In genomic region chr12:49705479-49706267, GRCh38 we compare ENCODE assay signal across 8 cellular contexts. TPM values are rescaled to one million over a fixed set of nuclear protein-coding genes. Genes with fewer than 3 reads are reported as not detected.
DNase-seq lines count a peak whose midpoint lies in the region; ATAC-seq and TF ChIP-seq lines count a peak whose summit lies in the region.

No MANE protein-coding gene starts in this region.

- H3K4me2 ChIP-seq in DND-41 (ENCODE audit: insufficient read depth, low read length), result peak overlapping the region; percentile 79

- intact Hi-C loops in left ventricle myocardium superior (cut with micrococcal nuclease) (loop anchor here (5.0 kb wide), 1 partner anchor 63 kb away; no protein-coding TSS in a partner anchor), psoas muscle (cut with DNase I) (loop anchor here in 1 of 2 donors (5.0 kb wide), 1 partner anchor 33 kb away; no protein-coding TSS in a partner anchor)

- WGBS in HUES64, result 38% methylated on average over 13 of the region's 13 CpGs
- WGBS in psoas muscle, 3 donors, result 20 to 30% (median 25%) methylated on average over 13 of the region's 13 CpGs

- peaks cover 5% of the 10 kb centered on the region for H3K27me3 ChIP-seq in DND-41 (ENCODE audit: insufficient read depth, low read length, poor library complexity)
- H3K27me3 ChIP-seq in HUES64 (ENCODE audit: insufficient read depth, low read length), result peaks cover 24% of the 10 kb centered on the region
- peaks cover 0 to 46% (median 3%) of the 10 kb centered on the region in 3 donors for H3K27me3 ChIP-seq in psoas muscle (ENCODE audit: insufficient read depth in 3 of 3, low read length in 2 of 3)

- no peaks in the 10 kb centered on the region for H3K9me3 ChIP-seq in DND-41 (ENCODE audit: insufficient read depth, low read length, severe bottlenecking)
- H3K9me3 ChIP-seq in HUES64 (ENCODE audit: insufficient read depth, low read depth, low read length), result no peaks in the 10 kb centered on the region
- no peaks in the 10 kb centered on the region for H3K9me3 ChIP-seq in psoas muscle

- H4K20me1 ChIP-seq in DND-41 (ENCODE audit: insufficient read depth, low read length), result 0 out of 2 replicates have a peak, but pooled peaks cover 8% of the 10 kb centered on the region

- DNase-seq in DND-41 (no peak), left ventricle myocardium superior (peak; percentile 41), psoas muscle (peak; percentile 51 to 61), NCI-H2029 treated with DMSO at 0.1 percent for 48 hours (lab: John Stamatoyannopoulos, UW) (no peak)
- DNase-seq in activated T-helper 9 cell treated with anti-CD3 and anti-CD28 coated beads, Interleukin-2, amount 50 U/mL, for 16 hours (ENCODE audit: low read depth), result peak; percentile 1

- ATAC-seq in DND-41 (ENCODE audit: insufficient read depth, low read depth), result no peak
- peak; percentile 4 for ATAC-seq in left ventricle myocardium superior
- no peak for ATAC-seq in psoas muscle
- no peak for ATAC-seq in HG02981 (IDR thresholded peaks at IDR 0.05; ENCODE audit: unreplicated experiment)
- ATAC-seq in HG03108 (IDR thresholded peaks at IDR 0.05; ENCODE audit: unreplicated experiment), result no peak

- H3K79me2 ChIP-seq in DND-41 (ENCODE audit: insufficient read depth, low read length), result peaks cover 52% of the 10 kb centered on the region

- H3K4me1 ChIP-seq in DND-41 (ENCODE audit: insufficient read depth, low read length) (peaks cover 34% of the 10 kb centered on the region), HUES64 (ENCODE audit: insufficient read depth, low read length) (peaks cover 28% of the 10 kb centered on the region), psoas muscle (peaks cover 18% of the 10 kb centered on the region)

- peak overlapping the region; percentile 74 to 85; a peak in 3 of 4 replicates for H3K4me3 ChIP-seq in DND-41 (ENCODE audit: low read depth in 1 of 2, low read length in 2 of 2)
- peak overlapping the region; percentile 86 for H3K4me3 ChIP-seq in HUES64 (ENCODE audit: low read length)
- peak overlapping the region; percentile 79 for H3K4me3 ChIP-seq in psoas muscle

- TF ChIP-seq CTCF in DND-41 (IDR thresholded peaks at IDR 0.05; ENCODE audit: borderline replicate concordance, extremely low read depth, low read length, poor library complexity, severe bottlenecking) (no peak), psoas muscle (IDR thresholded peaks at IDR 0.05) (no peak)

- H2AFZ ChIP-seq in DND-41 (ENCODE audit: low read depth, low read length), result no peak overlapping the region

- H3K36me3 ChIP-seq in DND-41 (ENCODE audit: insufficient read depth, low read length), result no peaks in the 10 kb centered on the region
- H3K36me3 ChIP-seq in HUES64 (ENCODE audit: insufficient read depth, low read length), result no peaks in the 10 kb centered on the region
- no peaks in the 10 kb centered on the region for H3K36me3 ChIP-seq in psoas muscle (ENCODE audit: insufficient read depth in 1 of 2, low read depth in 1 of 2)

- H3K27ac ChIP-seq in DND-41 (ENCODE audit: low read length) (peak overlapping the region; percentile 33; the same call in 1 of the 2 replicates), HUES64 (ENCODE audit: low read depth, low read length) (no peak overlapping the region), psoas muscle (peak overlapping the region; percentile 71)

- H3K9ac ChIP-seq in DND-41 (ENCODE audit: low read depth, low read length) (peak overlapping the region; percentile 88; the same call in 1 of the 2 replicates), HUES64 (ENCODE audit: low read depth, low read length) (peak overlapping the region; percentile 72)

RNA-seq across cellular contexts. Expression of gene FMNL3, which starts 1.5 kb away (rescaled TPM):
- 12.1 TPM for polyA plus RNA-seq in HUES64 (2013, experiment 1 of 2)
- 10.5 TPM for polyA plus RNA-seq in HUES64 (2013, experiment 2 of 2)
- total RNA-seq in left ventricle myocardium superior, result 11.3 TPM
- total RNA-seq in psoas muscle, result 10 to 100 TPM in 1 of 4 donors, 1 to 10 TPM in 3; 5.5 to 11.3 (median 7.8) TPM
- polyA plus RNA-seq in psoas muscle, result 1 to 10 TPM; 1.5 to 3.2 (median 1.8) TPM

RNA-seq across cellular contexts. Expression of gene TMBIM6, which starts 35.7 kb away (rescaled TPM):
- polyA plus RNA-seq in HUES64 (2013, experiment 1 of 2), result 255 TPM
- polyA plus RNA-seq in HUES64 (2013, experiment 2 of 2), result 289 TPM
- total RNA-seq in left ventricle myocardium superior, result 255 TPM
- total RNA-seq in psoas muscle, result 100 to 1,000 TPM; 171 to 256 (median 241) TPM
- polyA plus RNA-seq in psoas muscle, result 100 to 1,000 TPM; 164 to 317 (median 250) TPM

Comparison
In these comparisons a context has a peak if more than half of its experiments do, and no peak if none do; other contexts are left out.
1. DNase-seq: peak in activated T-helper 9 cell treated with anti-CD3 and anti-CD28 coated beads, Interleukin-2, amount 50 U/mL, for 16 hours (single experiment), left ventricle myocardium superior (single experiment) and psoas muscle (2 of 2); none in DND-41 (single experiment) and NCI-H2029 treated with DMSO at 0.1 percent for 48 hours (single experiment).
2. Peak in every context shown above with its lines, with median percentiles within 50 percentile points of each other: H3K4me3 ChIP-seq.